8 cellular contexts compared by ENCODE assay signal in the genomic region with DNA sequence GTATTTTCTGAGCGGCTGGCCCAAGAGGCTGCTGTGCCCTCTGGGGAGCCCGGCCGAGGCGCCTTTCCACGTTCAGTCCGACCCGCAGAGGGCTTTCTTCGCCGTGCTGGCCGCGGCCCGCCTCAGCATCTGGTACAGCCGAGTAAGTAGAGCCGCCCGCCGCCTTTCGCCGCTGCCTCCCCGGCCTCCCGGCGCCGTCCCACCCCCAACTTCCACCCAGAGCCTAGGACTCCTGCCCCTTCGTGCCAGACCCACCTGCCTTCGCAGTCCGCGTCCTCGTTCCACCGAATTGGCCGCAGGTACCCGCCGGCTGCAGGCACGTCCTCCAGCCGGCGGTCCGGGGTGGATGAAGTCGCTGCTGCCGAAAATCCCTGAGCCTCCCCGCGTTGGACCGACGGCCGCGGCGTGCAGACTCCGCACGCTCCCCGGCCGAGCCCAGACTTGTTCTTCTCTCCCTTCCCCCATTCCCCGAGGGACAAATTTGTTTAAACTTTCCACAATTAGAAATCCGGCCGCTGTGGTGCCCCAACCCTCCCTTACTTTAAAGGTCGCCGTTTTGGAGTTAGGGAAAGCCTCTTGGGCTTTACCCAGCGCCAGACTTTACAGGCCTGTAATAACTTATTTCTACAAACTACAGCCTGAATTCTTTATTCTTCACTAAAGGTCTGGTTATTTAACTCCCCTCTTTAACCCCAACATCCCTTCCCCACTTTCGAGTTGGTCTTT. TPM values are rescaled to one million over a fixed set of nuclear protein-coding genes. Genes with fewer than 3 reads are reported as not detected.
DNase-seq lines count a peak whose midpoint lies in the region; ATAC-seq and TF ChIP-seq lines count a peak whose summit lies in the region.

No MANE protein-coding gene starts in this region.

- peak; percentile 28 for TF ChIP-seq POLR2A in erythroblast (IDR thresholded peaks at IDR 0.05; ENCODE audit: low read length)

- peaks cover 24 to 29% of the 10 kb centered on the region in 2 donors for H3K4me1 ChIP-seq in muscle layer of duodenum (ENCODE audit: control insufficient read depth in 1 of 2, insufficient read depth in 2 of 2, low read length in 2 of 2)

- no peaks in the 10 kb centered on the region for H3K9me3 ChIP-seq in muscle layer of duodenum (ENCODE audit: control insufficient read depth in 1 of 2, low read length in 2 of 2)

- H3K36me3 ChIP-seq in muscle layer of duodenum (ENCODE audit: control insufficient read depth in 1 of 2, insufficient read depth in 2 of 2, low read length in 2 of 2), result no peaks in the 10 kb centered on the region

- in situ Hi-C loops in GM13976 (cut with MboI; ENCODE audit: low sequenced_read_pairs, unreplicated experiment), result no loop called here

- ATAC-seq in HG02610 (IDR thresholded peaks at IDR 0.05; ENCODE audit: unreplicated experiment), result peak; percentile 3

- H3K27ac ChIP-seq in muscle layer of duodenum (ENCODE audit: low read length) (peak overlapping the region; percentile 96), temporal lobe (ENCODE audit: low read depth, low read length) (peak overlapping the region; percentile 85)

- peak overlapping the region; percentile 90 to 98 for H3K4me3 ChIP-seq in muscle layer of duodenum (ENCODE audit: low read depth in 1 of 2, low read length in 2 of 2)

- no peaks in the 10 kb centered on the region for H3K27me3 ChIP-seq in muscle layer of duodenum (ENCODE audit: low read depth, low read length)

- DNase-seq in GM13976 (ENCODE audit: low spot score) (peak; percentile 53), NCI-H2196 treated with DMSO at 0.1 percent for 48 hours (lab: John Stamatoyannopoulos, UW; ENCODE audit: unreplicated experiment) (peak; percentile 29), activated T-cell treated with anti-CD3 and anti-CD28 coated beads for 24 hours (ENCODE audit: low read depth) (peak; percentile 28), erythroblast (lab: John Stamatoyannopoulos, UW) (peak; percentile 74 to 81), NCI-H1048 (lab: John Stamatoyannopoulos, UW) (no peak)

- TF ChIP-seq CTCF in GM13976 (IDR thresholded peaks at IDR 0.05; ENCODE audit: borderline replicate concordance, control extremely low read depth, extremely low read depth, insufficient read depth, missing control alignments), result no peak

RNA-seq across cellular contexts. Expression of a gene that starts 0.6 kb away (rescaled TPM):
- 22.9 TPM for total RNA-seq in temporal lobe
